In genomic region chr5:38830521-38831051, GRCh38 we compare ENCODE assay signal across 19 cellular contexts. TPM values are rescaled to one million over a fixed set of nuclear protein-coding genes. Genes with fewer than 3 reads are reported as not detected.
A peak's percentile ranks its signal among the peaks of the same experiment; 100 is the strongest.
DNase-seq lines count a peak whose midpoint lies in the region; ATAC-seq and TF ChIP-seq lines count a peak whose summit lies in the region.
"Had no signal": no experiment of that assay in that cellular context is flagged by ENCODE, and none has a peak within 500 bp of the region (broad histone marks: within the 10 kb centered on the region; RNA-seq: fewer than 3 reads in every experiment).

No MANE protein-coding gene starts in this region.

- H3K27me3 Mint-ChIP-seq in natural killer cell treated with Interleukin-12 subunit alpha and Interleukin-12 subunit beta and Interleukin-15 and Interleukin-18, amount 100 ng/mL, for 72 hours: peaks cover 22 to 23% of the 10 kb centered on the region in 2 donors

- H3K4me1 Mint-ChIP-seq in natural killer cell treated with Interleukin-12 subunit alpha and Interleukin-12 subunit beta and Interleukin-15 and Interleukin-18, amount 100 ng/mL, for 72 hours (ENCODE audit: low read depth in 2 of 2): peaks cover 0 to 8% of the 10 kb centered on the region in 2 donors

- peak; percentile 52 for ATAC-seq in left lobe of liver
- ATAC-seq in natural killer cell treated with Interleukin-12 subunit alpha and Interleukin-12 subunit beta and Interleukin-15 and Interleukin-18, amount 100 ng/mL, for 72 hours: no peak
- ATAC-seq: naive thymus-derived CD4-positive, alpha-beta T cell had no signal

- H3K36me3 Mint-ChIP-seq in natural killer cell treated with Interleukin-12 subunit alpha and Interleukin-12 subunit beta and Interleukin-15 and Interleukin-18, amount 100 ng/mL, for 72 hours: no peaks in the 10 kb centered on the region
- H3K36me3 Mint-ChIP-seq: naive thymus-derived CD4-positive, alpha-beta T cell had no signal

- H3K4me3 ChIP-seq in choroid plexus epithelial cell (ENCODE audit: low read depth, low read length): no peak overlapping the region
- H3K4me3 ChIP-seq: colonic mucosa, transverse colon had no signal

- H3K4me3 Mint-ChIP-seq in natural killer cell treated with Interleukin-12 subunit alpha and Interleukin-12 subunit beta and Interleukin-15 and Interleukin-18, amount 100 ng/mL, for 72 hours: no peak overlapping the region
- H3K4me3 Mint-ChIP-seq: naive thymus-derived CD4-positive, alpha-beta T cell had no signal

- no peak for TF ChIP-seq CTCF in choroid plexus epithelial cell (conservative IDR thresholded peaks at IDR 0.05; ENCODE audit: low read depth, low read length)

- no peak overlapping the region for H3K27ac Mint-ChIP-seq in natural killer cell treated with Interleukin-12 subunit alpha and Interleukin-12 subunit beta and Interleukin-15 and Interleukin-18, amount 100 ng/mL, for 72 hours
- H3K27ac Mint-ChIP-seq: naive thymus-derived CD4-positive, alpha-beta T cell had no signal

- H3K9me3 Mint-ChIP-seq in natural killer cell treated with Interleukin-12 subunit alpha and Interleukin-12 subunit beta and Interleukin-15 and Interleukin-18, amount 100 ng/mL, for 72 hours: no peaks in the 10 kb centered on the region

- DNase-seq in AG08396 (ENCODE audit: low spot score) (peak; percentile 40), LHCN-M2 (ENCODE audit: low read depth) (peak; percentile 37), choroid plexus epithelial cell (ENCODE audit: low read depth) (peak; percentile 54), left lobe of liver (ENCODE audit: low spot score) (no peak), cerebellar cortex (ENCODE audit: low spot score) (no peak), NCI-H524 (lab: John Stamatoyannopoulos, UW) (no peak), OCI-M1 (lab: John Stamatoyannopoulos, UW) (no peak)
- no peak for DNase-seq in natural killer cell treated with Interleukin-12 subunit alpha and Interleukin-12 subunit beta and Interleukin-15 and Interleukin-18, amount 100 ng/mL, for 72 hours (ENCODE audit: low spot score)
- DNase-seq: activated CD4-positive, alpha-beta T cell treated with anti-CD3 and anti-CD28 coated beads, Interleukin-2, amount 50 U/mL, for 1 hour; activated naive CD4-positive, alpha-beta T cell treated with Interleukin-2 at 50 U/mL for 16 hours; colonic mucosa; naive thymus-derived CD4-positive, alpha-beta T cell; NCI-H1930; NCI-H510A treated with DMSO at 0.1 percent for 48 hours; SK-N-SH; stimulated activated CD4-positive, alpha-beta T cell treated with anti-CD3 and anti-CD28 coated beads, Interleukin-15, amount 100 ng/mL, for 24 hours; stimulated activated naive CD4-positive, alpha-beta T cell treated with Interleukin-2 at 50 U/mL for 16 hours; transverse colon had no signal

RNA-seq across cellular contexts. Expression of gene OSMR, which starts 15.2 kb away (rescaled TPM):
- 20.2 and 28.1 TPM in 2 replicates for total RNA-seq in LHCN-M2 (2014; rRNA removed)
- polyA plus RNA-seq in LHCN-M2 (2012): 13.3 TPM
- total RNA-seq in left lobe of liver: 4.4 TPM
- total RNA-seq in natural killer cell treated with Interleukin-12 subunit alpha and Interleukin-12 subunit beta and Interleukin-15 and Interleukin-18, amount 100 ng/mL, for 72 hours: under 1 TPM; 0.17 to 0.36 TPM
- total RNA-seq: HT-29; naive thymus-derived CD4-positive, alpha-beta T cell had no signal

Comparison
In these comparisons a context has a peak if more than half of its experiments do, and no peak if none do; other contexts are left out.
1. DNase-seq: peak in AG08396 (single experiment), LHCN-M2 (single experiment) and choroid plexus epithelial cell (single experiment); none in left lobe of liver (single experiment), cerebellar cortex (single experiment), NCI-H524 (0 of 2), natural killer cell treated with Interleukin-12 subunit alpha and Interleukin-12 subunit beta and Interleukin-15 and Interleukin-18, amount 100 ng/mL, for 72 hours (single experiment) and OCI-M1 (single experiment).